ENCODE assay signal across 1 cellular context in the genomic region with DNA sequence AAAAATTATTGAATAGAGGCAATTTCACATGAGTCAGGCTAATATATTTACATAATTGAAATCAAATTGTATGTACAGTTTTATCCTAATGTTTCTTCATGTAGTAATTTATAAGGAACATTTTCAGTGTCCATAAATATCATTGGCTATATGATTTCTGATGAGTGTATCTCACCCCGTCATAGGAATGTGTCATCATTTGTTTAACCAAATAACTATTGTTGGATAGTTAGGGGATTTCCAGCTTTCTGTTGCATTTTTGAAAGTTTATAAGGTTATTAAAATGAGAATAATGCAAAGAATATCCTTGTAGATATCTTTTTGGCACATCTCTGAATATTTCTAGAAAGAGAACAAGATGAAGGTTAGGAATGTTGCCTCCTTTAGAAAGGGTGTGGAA.
TF ChIP-seq lines count a peak whose summit lies in the region.

No MANE protein-coding gene starts in this region.

TF ChIP-seq in GM12878, 131 proteins besides CTCF, POLR2A, EP300 and RAD21:
- TF ChIP-seq EGR1 (IDR thresholded peaks at IDR 0.05; ENCODE audit: borderline replicate concordance in 1 of 2, low read depth in 2 of 2, low read length in 2 of 2), result no peak
- no peak for TF ChIP-seq TCF3 (IDR thresholded peaks at IDR 0.05; ENCODE audit: borderline replicate concordance, insufficient read depth, low read depth, low read length)
- no peak for TF ChIP-seq CBFB (IDR thresholded peaks at IDR 0.05; ENCODE audit: low read depth)
- no peak for TF ChIP-seq KDM1A (IDR thresholded peaks at IDR 0.05; ENCODE audit: borderline replicate concordance)
- TF ChIP-seq YY1 (IDR thresholded peaks at IDR 0.05; ENCODE audit: low read depth, low read length), result no peak
- no peak for TF ChIP-seq RUNX3 (IDR thresholded peaks at IDR 0.05; ENCODE audit: low read length)
- no peak for TF ChIP-seq ESRRA (IDR thresholded peaks at IDR 0.05; ENCODE audit: low read length)
- no peak for TF ChIP-seq JUND (IDR thresholded peaks at IDR 0.05; ENCODE audit: low read depth, low read length)
- no peak for TF ChIP-seq NFYA (IDR thresholded peaks at IDR 0.05; ENCODE audit: borderline replicate concordance, low read depth, low read length)
- no peak for TF ChIP-seq CBX5 (IDR thresholded peaks at IDR 0.05; ENCODE audit: low read depth)
- no peak for TF ChIP-seq KLF5 (IDR thresholded peaks at IDR 0.05; ENCODE audit: partially characterized antibody)
- TF ChIP-seq, protein P1, sequence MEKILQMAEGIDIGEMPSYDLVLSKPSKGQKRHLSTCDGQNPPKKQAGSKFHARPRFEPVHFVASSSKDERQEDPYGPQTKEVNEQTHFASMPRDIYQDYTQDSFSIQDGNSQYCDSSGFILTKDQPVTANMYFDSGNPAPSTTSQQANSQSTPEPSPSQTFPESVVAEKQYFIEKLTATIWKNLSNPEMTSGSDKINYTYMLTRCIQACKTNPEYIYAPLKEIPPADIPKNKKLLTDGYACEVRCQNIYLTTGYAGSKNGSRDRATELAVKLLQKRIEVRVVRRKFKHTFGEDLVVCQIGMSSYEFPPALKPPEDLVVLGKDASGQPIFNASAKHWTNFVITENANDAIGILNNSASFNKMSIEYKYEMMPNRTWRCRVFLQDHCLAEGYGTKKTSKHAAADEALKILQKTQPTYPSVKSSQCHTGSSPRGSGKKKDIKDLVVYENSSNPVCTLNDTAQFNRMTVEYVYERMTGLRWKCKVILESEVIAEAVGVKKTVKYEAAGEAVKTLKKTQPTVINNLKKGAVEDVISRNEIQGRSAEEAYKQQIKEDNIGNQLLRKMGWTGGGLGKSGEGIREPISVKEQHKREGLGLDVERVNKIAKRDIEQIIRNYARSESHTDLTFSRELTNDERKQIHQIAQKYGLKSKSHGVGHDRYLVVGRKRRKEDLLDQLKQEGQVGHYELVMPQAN (conservative IDR thresholded peaks at IDR 0.05), result no peak
- TF ChIP-seq FOXM1 (IDR thresholded peaks at IDR 0.05; ENCODE audit: low read depth, low read length), result no peak
- no peak for TF ChIP-seq SUZ12 (IDR thresholded peaks at IDR 0.05; ENCODE audit: unreplicated experiment)
